15 cellular contexts compared by ENCODE assay signal in genomic region chr15:39300451-39301153, GRCh38.
DNase-seq lines count a peak whose midpoint lies in the region; ATAC-seq lines count a peak whose summit lies in the region.
"Had no signal": no experiment of that assay in that cellular context is flagged by ENCODE, and none has a peak within 500 bp of the region (broad histone marks: within the 10 kb centered on the region; RNA-seq: fewer than 3 reads in every experiment).

No MANE protein-coding gene starts in this region.

- no peak overlapping the region for H3K4me3 Mint-ChIP-seq in activated T-helper 17 cell treated with anti-CD3 and anti-CD28 coated beads, Interleukin-2, amount 50 U/mL, for 72 hours
- H3K4me3 Mint-ChIP-seq: CD8-positive, alpha-beta memory T cell; neural crest cell had no signal

- H3K9me3 Mint-ChIP-seq in activated T-helper 17 cell treated with anti-CD3 and anti-CD28 coated beads, Interleukin-2, amount 50 U/mL, for 72 hours: no peaks in the 10 kb centered on the region
- H3K9me3 Mint-ChIP-seq: CD8-positive, alpha-beta memory T cell had no signal

- H3K27me3 Mint-ChIP-seq in activated T-helper 17 cell treated with anti-CD3 and anti-CD28 coated beads, Interleukin-2, amount 50 U/mL, for 72 hours: peaks cover 22% of the 10 kb centered on the region

- H3K9me3 ChIP-seq in SJCRH30 (replicated peaks): no peaks in the 10 kb centered on the region

- no peak overlapping the region for H3K27ac Mint-ChIP-seq in activated T-helper 17 cell treated with anti-CD3 and anti-CD28 coated beads, Interleukin-2, amount 50 U/mL, for 72 hours

- H3K36me3 Mint-ChIP-seq in activated T-helper 17 cell treated with anti-CD3 and anti-CD28 coated beads, Interleukin-2, amount 50 U/mL, for 72 hours (ENCODE audit: low read depth): no peaks in the 10 kb centered on the region
- H3K36me3 Mint-ChIP-seq: CD8-positive, alpha-beta memory T cell had no signal

- peak overlapping the region; percentile 30 for H3K27ac ChIP-seq in SJCRH30
- H3K27ac ChIP-seq: cardiac muscle cell, KMS-11 had no signal

- H3K4me3 ChIP-seq in SJCRH30: no peak overlapping the region
- H3K4me3 ChIP-seq: cardiac muscle cell had no signal

- H3K4me1 Mint-ChIP-seq in activated T-helper 17 cell treated with anti-CD3 and anti-CD28 coated beads, Interleukin-2, amount 50 U/mL, for 72 hours: no peaks in the 10 kb centered on the region
- H3K4me1 Mint-ChIP-seq: CD8-positive, alpha-beta memory T cell had no signal

- H3K36me3 ChIP-seq in SJCRH30: no peaks in the 10 kb centered on the region
- H3K36me3 ChIP-seq: cardiac muscle cell had no signal

- H3K27me3 ChIP-seq in SJCRH30: no peaks in the 10 kb centered on the region

- ATAC-seq in activated T-helper 17 cell treated with anti-CD3 and anti-CD28 coated beads, Interleukin-2, amount 50 U/mL, for 72 hours (replicated peaks): no peak
- no peak for ATAC-seq in HG03196 (IDR thresholded peaks at IDR 0.05; ENCODE audit: unreplicated experiment)
- ATAC-seq: Panc1 had no signal

- H3K4me1 ChIP-seq in SJCRH30: peaks cover 30% of the 10 kb centered on the region

- peak; percentile 41 for DNase-seq in GM03348 (ENCODE audit: low spot score)
- DNase-seq in SJCRH30: no peak
- DNase-seq in fibroblast of gingiva (ENCODE audit: low read depth): peak; percentile 16
- DNase-seq in pulmonary artery endothelial cell (ENCODE audit: low read depth, low spot score): peak; percentile 57
- DNase-seq in NOMO-1 treated with dmso at 0.1 percent for 144 hours (lab: John Stamatoyannopoulos, UW; ENCODE audit: unreplicated experiment): no peak
- no peak for DNase-seq in stimulated activated CD4-positive, alpha-beta T cell treated with anti-CD3 and anti-CD28 coated beads, Interleukin-12 subunit alpha, Interleukin-12 subunit beta, amount 100 ng/mL, for 4 hours
- DNase-seq: CD8-positive, alpha-beta memory T cell; kidney; stimulated activated CD4-positive, alpha-beta T cell treated with anti-CD3 and anti-CD28 coated beads, Interleukin-15, amount 100 ng/mL, for 24 hours had no signal

Comparison
In these comparisons a context has a peak if more than half of its experiments do, and no peak if none do; other contexts are left out.
1. DNase-seq: peak in GM03348 (single experiment), fibroblast of gingiva (single experiment) and pulmonary artery endothelial cell (single experiment); none in SJCRH30 (0 of 2), NOMO-1 treated with dmso at 0.1 percent for 144 hours (single experiment) and stimulated activated CD4-positive, alpha-beta T cell treated with anti-CD3 and anti-CD28 coated beads, Interleukin-12 subunit alpha, Interleukin-12 subunit beta, amount 100 ng/mL, for 4 hours (single experiment).